Comparison of ENCODE assay signal across 9 cellular contexts in the genomic region with DNA sequence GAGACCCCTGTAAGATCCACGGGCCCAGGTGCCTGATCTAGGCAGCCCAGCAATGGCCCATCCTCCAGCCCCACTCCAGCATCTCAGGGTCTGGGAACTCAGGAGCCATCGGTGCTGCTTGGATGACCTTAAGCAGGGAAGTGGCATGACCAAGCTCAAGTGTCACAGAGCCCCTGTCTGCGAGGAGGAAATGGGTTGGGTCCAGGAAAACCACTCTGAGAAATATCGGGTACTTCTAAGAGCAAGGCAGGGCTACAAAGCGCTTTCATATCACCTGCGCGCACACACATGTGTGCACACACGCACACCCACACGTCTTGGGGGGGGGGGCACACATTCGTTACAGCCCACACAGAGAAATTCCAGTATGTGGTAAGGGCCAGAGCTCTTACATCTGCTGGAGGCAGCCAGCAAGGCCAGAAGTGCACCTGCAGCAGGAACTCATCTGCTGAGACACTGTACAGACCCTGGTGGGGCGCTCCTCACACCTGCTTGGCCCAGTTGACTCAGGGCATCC. TPM values are rescaled to one million over a fixed set of nuclear protein-coding genes. Genes with fewer than 3 reads are reported as not detected.
DNase-seq lines count a peak whose midpoint lies in the region; ATAC-seq and TF ChIP-seq lines count a peak whose summit lies in the region.
"Had no signal": no experiment of that assay in that cellular context is flagged by ENCODE, and none has a peak within 500 bp of the region (broad histone marks: within the 10 kb centered on the region; RNA-seq: fewer than 3 reads in every experiment).

No MANE protein-coding gene starts in this region.

- no peak overlapping the region for H3K27ac ChIP-seq in HEK293 (ENCODE audit: extremely low read depth, low read depth, low read length)
- H3K27ac ChIP-seq in foreskin keratinocyte, result no peak overlapping the region

- H3K4me1 ChIP-seq in HEK293 (ENCODE audit: control insufficient read depth, insufficient read depth, low read length) (no peaks in the 10 kb centered on the region), foreskin keratinocyte (no peaks in the 10 kb centered on the region)

- TF ChIP-seq CTCF in HEK293 (tag by site-specific recombination; IDR thresholded peaks at IDR 0.05), result no peak
- no peak for TF ChIP-seq CTCF in activated CD8-positive, alpha-beta T cell treated with anti-CD3 and anti-CD28 coated beads for 36 hours (IDR thresholded peaks at IDR 0.05)
- no peak for TF ChIP-seq CTCF in foreskin keratinocyte (conservative IDR thresholded peaks at IDR 0.05)

- H3K36me3 Mint-ChIP-seq in activated CD8-positive, alpha-beta T cell treated with anti-CD3 and anti-CD28 coated beads for 36 hours (ENCODE audit: low read depth), result no peaks in the 10 kb centered on the region

- DNase-seq in activated CD8-positive, alpha-beta T cell treated with anti-CD3 and anti-CD28 coated beads for 36 hours, result peak; percentile 71
- DNase-seq in effector CD8-positive, alpha-beta T cell (lab: John Stamatoyannopoulos, UW), result peak; percentile 9
- DNase-seq in stimulated activated CD8-positive, alpha-beta memory T cell treated with anti-CD3 and anti-CD28 coated beads, Interleukin-15, amount 100 ng/mL, for 48 hours (ENCODE audit: low read depth in 2 of 2), result peak; percentile 10 to 14
- no peak for DNase-seq in foreskin keratinocyte
- DNase-seq in retina, result no peak
- no peak for DNase-seq in amygdala (lab: John Stamatoyannopoulos, UW)
- DNase-seq: SW 1271 had no signal

- no peaks in the 10 kb centered on the region for H3K9me3 ChIP-seq in HEK293 (ENCODE audit: control insufficient read depth, insufficient read depth, low read depth, low read length)

- peak; percentile 84 for ATAC-seq in activated CD8-positive, alpha-beta T cell treated with anti-CD3 and anti-CD28 coated beads for 36 hours
- no peak for ATAC-seq in foreskin keratinocyte
- no peak for ATAC-seq in GM19351 (IDR thresholded peaks at IDR 0.05; ENCODE audit: unreplicated experiment)

- no peaks in the 10 kb centered on the region for H3K27me3 Mint-ChIP-seq in activated CD8-positive, alpha-beta T cell treated with anti-CD3 and anti-CD28 coated beads for 36 hours

- no peak overlapping the region for H3K4me3 ChIP-seq in HEK293 (ENCODE audit: low read depth, low read length)

- POLR2A ChIA-PET in HEK293 (lab: Yijun Ruan, JAX), result no interaction called here
- POLR2A ChIA-PET in activated CD8-positive, alpha-beta T cell treated with anti-CD3 and anti-CD28 coated beads for 36 hours (lab: Charles Lee), result interaction anchor here (1.1 to 2.6 kb wide), 4 partner anchors 12 to 59 kb away, joined by 3 to 10 read pairs (median 4); no protein-coding TSS in a partner anchor

- peaks cover 1% of the 10 kb centered on the region for H3K27me3 ChIP-seq in foreskin keratinocyte

- peaks cover 5% of the 10 kb centered on the region for H3K9me3 Mint-ChIP-seq in activated CD8-positive, alpha-beta T cell treated with anti-CD3 and anti-CD28 coated beads for 36 hours

- peak overlapping the region; percentile 37 for H3K27ac Mint-ChIP-seq in activated CD8-positive, alpha-beta T cell treated with anti-CD3 and anti-CD28 coated beads for 36 hours

- H3K4me1 Mint-ChIP-seq in activated CD8-positive, alpha-beta T cell treated with anti-CD3 and anti-CD28 coated beads for 36 hours (ENCODE audit: low read depth), result peaks cover 50% of the 10 kb centered on the region

- no peaks in the 10 kb centered on the region for H3K36me3 ChIP-seq in HEK293 (ENCODE audit: control insufficient read depth in 2 of 2, insufficient read depth in 1 of 2, low read length in 2 of 2)

- H3K4me3 Mint-ChIP-seq in activated CD8-positive, alpha-beta T cell treated with anti-CD3 and anti-CD28 coated beads for 36 hours, result no peak overlapping the region

- intact Hi-C loops in activated CD8-positive, alpha-beta T cell treated with anti-CD3 and anti-CD28 coated beads for 36 hours (cut with micrococcal nuclease), result no loop called here

- CTCF ChIA-PET in HEK293 (lab: Yijun Ruan, JAX), result interaction anchor here (1.5 kb wide), 1 partner anchor 10 kb away, joined by 6 read pairs; no protein-coding TSS in a partner anchor
- CTCF ChIA-PET in activated CD8-positive, alpha-beta T cell treated with anti-CD3 and anti-CD28 coated beads for 36 hours (lab: Charles Lee), result interaction anchor here (0.7 to 1.5 kb wide), 3 partner anchors 12 to 405 kb away, joined by 3 to 4 read pairs (median 4); no protein-coding TSS in a partner anchor

TF ChIP-seq in HEK293, 187 proteins besides CTCF, POLR2A, EP300 and RAD21:
- no peak for TF ChIP-seq PATZ1 (tag by site-specific recombination; IDR thresholded peaks at IDR 0.05)
- TF ChIP-seq ZFHX2 (tag by site-specific recombination; conservative IDR thresholded peaks at IDR 0.05), result peak; percentile 37

RNA-seq across cellular contexts. Expression of gene SPOCD1, which starts 32.6 kb away (rescaled TPM):
- not detected for total RNA-seq in activated CD8-positive, alpha-beta T cell treated with anti-CD3 and anti-CD28 coated beads for 36 hours
- total RNA-seq in foreskin keratinocyte, result 3.2 and 4.8 TPM in 2 replicates
- 2.8 and 4.0 TPM in 2 replicates for polyA plus RNA-seq in foreskin keratinocyte

Comparison
In these comparisons a context has a peak if more than half of its experiments do, and no peak if none do; other contexts are left out.
1. DNase-seq: peak in activated CD8-positive, alpha-beta T cell treated with anti-CD3 and anti-CD28 coated beads for 36 hours (single experiment), effector CD8-positive, alpha-beta T cell (single experiment) and stimulated activated CD8-positive, alpha-beta memory T cell treated with anti-CD3 and anti-CD28 coated beads, Interleukin-15, amount 100 ng/mL, for 48 hours (2 of 2); none in foreskin keratinocyte (0 of 2), retina (single experiment) and amygdala (0 of 56).